ENCODE assay signal across 1 cellular context in the genomic region with DNA sequence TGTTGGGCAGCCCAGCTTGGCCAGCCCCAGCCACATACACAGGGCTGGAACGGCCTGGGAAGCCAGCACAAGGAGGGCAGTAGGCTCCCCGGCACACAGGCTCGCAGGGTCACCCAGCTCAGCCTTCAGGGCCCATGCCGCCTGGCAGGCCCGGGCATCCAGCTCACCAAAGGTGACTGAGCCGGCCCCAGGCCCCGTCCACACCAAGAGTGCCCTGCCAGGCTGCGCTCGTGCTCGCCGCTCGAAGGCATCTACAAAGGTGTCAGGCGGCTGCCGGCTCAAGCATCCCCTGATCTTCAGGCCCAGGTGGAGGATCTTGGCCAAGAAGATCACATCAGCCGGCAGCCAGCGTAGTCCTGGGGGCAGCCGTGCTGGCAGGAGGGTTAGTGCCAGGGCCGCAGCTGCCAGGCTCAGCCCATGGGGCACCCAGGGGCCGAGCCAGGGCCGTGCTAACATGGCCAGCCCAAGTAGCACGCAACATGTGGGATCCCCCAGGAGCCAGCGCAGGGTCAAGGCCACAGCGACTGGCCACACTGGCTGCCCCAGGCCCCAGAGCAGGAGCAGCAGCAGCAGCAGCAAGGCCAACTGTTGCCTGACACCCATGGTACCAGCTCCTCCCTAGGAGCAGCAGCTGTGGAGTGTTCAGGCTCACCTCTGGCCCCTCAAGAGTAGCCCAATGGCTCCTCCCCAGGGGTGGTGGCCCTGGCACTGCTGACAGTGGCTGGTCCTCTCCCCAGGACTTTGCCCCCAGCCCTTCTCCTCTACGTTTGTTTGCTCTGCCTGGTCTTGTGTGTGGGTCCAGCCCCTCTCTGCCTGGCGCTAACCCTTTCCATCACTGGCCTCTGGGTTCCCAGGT.
TF ChIP-seq lines count a peak whose summit lies in the region.

A gene with protein sequence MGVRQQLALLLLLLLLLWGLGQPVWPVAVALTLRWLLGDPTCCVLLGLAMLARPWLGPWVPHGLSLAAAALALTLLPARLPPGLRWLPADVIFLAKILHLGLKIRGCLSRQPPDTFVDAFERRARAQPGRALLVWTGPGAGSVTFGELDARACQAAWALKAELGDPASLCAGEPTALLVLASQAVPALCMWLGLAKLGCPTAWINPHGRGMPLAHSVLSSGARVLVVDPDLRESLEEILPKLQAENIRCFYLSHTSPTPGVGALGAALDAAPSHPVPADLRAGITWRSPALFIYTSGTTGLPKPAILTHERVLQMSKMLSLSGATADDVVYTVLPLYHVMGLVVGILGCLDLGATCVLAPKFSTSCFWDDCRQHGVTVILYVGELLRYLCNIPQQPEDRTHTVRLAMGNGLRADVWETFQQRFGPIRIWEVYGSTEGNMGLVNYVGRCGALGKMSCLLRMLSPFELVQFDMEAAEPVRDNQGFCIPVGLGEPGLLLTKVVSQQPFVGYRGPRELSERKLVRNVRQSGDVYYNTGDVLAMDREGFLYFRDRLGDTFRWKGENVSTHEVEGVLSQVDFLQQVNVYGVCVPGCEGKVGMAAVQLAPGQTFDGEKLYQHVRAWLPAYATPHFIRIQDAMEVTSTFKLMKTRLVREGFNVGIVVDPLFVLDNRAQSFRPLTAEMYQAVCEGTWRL (minus strand): TSS at position 640 of the 856 bp plus-strand sequence. CDS start 37 bp downstream, at position 603.

TF ChIP-seq in IMR-90, 13 proteins besides CTCF, POLR2A, EP300 and RAD21:
- TF ChIP-seq MXI1 (IDR thresholded peaks at IDR 0.05; ENCODE audit: borderline replicate concordance, low read depth, low read length) (no peak), SMC3 (IDR thresholded peaks at IDR 0.05; ENCODE audit: low read depth, low read length) (no peak), CHD1 (IDR thresholded peaks at IDR 0.05; ENCODE audit: low read depth, low read length) (no peak), RFX5 (IDR thresholded peaks at IDR 0.05; ENCODE audit: low read depth, low read length) (no peak), MAFK (IDR thresholded peaks at IDR 0.05; ENCODE audit: low read depth, low read length) (no peak), BHLHE40 (IDR thresholded peaks at IDR 0.05; ENCODE audit: low read depth, low read length) (no peak), FOS (IDR thresholded peaks at IDR 0.05; ENCODE audit: low read depth, low read length) (no peak), NFE2L2 (IDR thresholded peaks at IDR 0.05; ENCODE audit: low read depth, low read length) (no peak), CEBPB (IDR thresholded peaks at IDR 0.05; ENCODE audit: low read depth, low read length) (no peak), MAZ (IDR thresholded peaks at IDR 0.05; ENCODE audit: borderline replicate concordance, low read depth, low read length) (no peak), RCOR1 (IDR thresholded peaks at IDR 0.05; ENCODE audit: insufficient replicate concordance, low read length) (no peak)
- TF ChIP-seq, protein P1, sequence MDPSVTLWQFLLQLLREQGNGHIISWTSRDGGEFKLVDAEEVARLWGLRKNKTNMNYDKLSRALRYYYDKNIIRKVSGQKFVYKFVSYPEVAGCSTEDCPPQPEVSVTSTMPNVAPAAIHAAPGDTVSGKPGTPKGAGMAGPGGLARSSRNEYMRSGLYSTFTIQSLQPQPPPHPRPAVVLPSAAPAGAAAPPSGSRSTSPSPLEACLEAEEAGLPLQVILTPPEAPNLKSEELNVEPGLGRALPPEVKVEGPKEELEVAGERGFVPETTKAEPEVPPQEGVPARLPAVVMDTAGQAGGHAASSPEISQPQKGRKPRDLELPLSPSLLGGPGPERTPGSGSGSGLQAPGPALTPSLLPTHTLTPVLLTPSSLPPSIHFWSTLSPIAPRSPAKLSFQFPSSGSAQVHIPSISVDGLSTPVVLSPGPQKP (IDR thresholded peaks at IDR 0.05; ENCODE audit: borderline replicate concordance, low read depth, low read length): no peak
